In the genomic region with DNA sequence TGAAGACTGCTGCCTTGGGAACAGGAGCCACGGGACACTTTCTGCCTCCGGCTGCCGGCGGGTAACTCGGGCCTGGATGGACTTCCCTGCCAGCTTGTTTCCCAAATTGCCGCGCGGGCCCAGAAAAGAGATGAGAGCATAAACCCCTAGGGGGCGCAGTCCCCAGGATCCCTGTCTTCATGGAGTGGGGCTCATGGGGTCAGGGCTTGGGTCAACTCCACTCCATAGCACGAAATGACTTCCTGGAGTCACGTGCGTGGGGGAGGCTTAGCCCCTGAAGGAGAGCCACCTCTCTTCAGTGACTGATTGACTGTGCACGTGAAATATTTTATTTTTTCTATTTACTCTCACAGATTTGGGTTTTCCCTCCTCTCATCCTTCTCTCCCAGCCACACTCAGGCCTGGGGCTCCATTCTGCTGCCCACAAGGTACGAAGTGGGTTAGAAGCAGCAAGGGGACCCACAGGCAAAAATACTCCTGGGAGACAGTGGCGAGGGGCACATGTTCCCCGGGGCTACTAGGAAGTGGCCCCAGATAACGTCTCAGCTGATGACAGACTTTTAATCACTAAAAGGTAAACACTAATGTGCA, we compare ENCODE assay signal across 1 cellular context.
A peak's percentile ranks its signal among the peaks of the same experiment; 100 is the strongest.
TF ChIP-seq lines count a peak whose summit lies in the region.

No MANE protein-coding gene starts in this region.

TF ChIP-seq in IMR-90, 13 proteins besides CTCF, POLR2A, EP300 and RAD21 (continued from another document):
- no peak for TF ChIP-seq ELK1 (IDR thresholded peaks at IDR 0.05; ENCODE audit: borderline replicate concordance, low read depth, low read length)
- 0 out of 2 replicates have a peak, but pooled peaks have one; percentile 5 for TF ChIP-seq SMC3 (IDR thresholded peaks at IDR 0.05; ENCODE audit: low read depth, low read length)
- TF ChIP-seq FOS (IDR thresholded peaks at IDR 0.05; ENCODE audit: low read depth, low read length): no peak
- no peak for TF ChIP-seq CHD1 (IDR thresholded peaks at IDR 0.05; ENCODE audit: low read depth, low read length)
